ENCODE assay signal across 1 cellular context in the genomic region with DNA sequence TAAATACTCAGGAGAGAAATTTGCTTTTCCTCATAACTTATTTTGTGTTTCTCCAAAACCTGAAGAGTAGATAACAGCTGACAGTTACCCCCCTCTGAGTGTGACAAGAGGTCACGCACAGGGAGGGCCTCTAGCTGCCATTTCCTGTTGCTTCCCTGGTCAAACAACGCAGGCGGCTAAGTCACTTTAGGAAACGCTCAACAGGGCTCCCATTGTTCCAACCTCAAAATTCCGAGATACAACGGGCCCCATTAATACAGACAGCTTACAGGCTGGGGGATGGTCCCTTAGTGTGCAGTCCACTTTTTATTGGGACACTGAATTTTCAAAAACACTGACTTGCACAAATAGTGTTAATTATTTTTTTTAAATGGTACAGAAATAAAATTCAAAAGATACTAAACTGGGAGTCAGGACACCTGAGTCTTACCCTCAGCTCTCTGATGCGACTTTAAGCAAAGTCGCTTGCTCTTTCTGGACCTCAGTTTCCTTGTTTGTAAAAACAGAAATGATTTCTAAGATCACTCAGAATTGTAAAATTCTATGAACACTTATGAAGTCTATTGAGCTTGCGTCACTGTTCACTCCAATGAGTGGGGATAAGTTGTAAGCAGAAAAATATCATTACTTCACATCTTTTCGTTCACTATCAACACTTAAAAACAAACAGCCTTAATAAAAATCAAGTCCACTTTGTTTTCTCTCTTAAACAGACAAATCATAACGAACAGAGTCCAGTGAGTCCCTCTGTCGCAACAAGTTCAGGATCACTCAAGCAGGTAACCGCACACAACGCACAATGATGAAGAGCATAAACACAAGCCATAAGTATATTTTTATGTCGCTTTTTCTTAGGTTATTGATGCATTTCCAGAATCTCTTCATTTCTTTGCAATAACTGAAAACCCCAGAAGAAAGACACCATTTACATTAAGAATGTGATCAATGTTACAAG.
TF ChIP-seq lines count a peak whose summit lies in the region.

No MANE protein-coding gene starts in this region.

TF ChIP-seq in K562, 482 proteins besides CTCF, POLR2A, EP300 and RAD21 (continued from another document and continues in another):
- TF ChIP-seq, protein P1, sequence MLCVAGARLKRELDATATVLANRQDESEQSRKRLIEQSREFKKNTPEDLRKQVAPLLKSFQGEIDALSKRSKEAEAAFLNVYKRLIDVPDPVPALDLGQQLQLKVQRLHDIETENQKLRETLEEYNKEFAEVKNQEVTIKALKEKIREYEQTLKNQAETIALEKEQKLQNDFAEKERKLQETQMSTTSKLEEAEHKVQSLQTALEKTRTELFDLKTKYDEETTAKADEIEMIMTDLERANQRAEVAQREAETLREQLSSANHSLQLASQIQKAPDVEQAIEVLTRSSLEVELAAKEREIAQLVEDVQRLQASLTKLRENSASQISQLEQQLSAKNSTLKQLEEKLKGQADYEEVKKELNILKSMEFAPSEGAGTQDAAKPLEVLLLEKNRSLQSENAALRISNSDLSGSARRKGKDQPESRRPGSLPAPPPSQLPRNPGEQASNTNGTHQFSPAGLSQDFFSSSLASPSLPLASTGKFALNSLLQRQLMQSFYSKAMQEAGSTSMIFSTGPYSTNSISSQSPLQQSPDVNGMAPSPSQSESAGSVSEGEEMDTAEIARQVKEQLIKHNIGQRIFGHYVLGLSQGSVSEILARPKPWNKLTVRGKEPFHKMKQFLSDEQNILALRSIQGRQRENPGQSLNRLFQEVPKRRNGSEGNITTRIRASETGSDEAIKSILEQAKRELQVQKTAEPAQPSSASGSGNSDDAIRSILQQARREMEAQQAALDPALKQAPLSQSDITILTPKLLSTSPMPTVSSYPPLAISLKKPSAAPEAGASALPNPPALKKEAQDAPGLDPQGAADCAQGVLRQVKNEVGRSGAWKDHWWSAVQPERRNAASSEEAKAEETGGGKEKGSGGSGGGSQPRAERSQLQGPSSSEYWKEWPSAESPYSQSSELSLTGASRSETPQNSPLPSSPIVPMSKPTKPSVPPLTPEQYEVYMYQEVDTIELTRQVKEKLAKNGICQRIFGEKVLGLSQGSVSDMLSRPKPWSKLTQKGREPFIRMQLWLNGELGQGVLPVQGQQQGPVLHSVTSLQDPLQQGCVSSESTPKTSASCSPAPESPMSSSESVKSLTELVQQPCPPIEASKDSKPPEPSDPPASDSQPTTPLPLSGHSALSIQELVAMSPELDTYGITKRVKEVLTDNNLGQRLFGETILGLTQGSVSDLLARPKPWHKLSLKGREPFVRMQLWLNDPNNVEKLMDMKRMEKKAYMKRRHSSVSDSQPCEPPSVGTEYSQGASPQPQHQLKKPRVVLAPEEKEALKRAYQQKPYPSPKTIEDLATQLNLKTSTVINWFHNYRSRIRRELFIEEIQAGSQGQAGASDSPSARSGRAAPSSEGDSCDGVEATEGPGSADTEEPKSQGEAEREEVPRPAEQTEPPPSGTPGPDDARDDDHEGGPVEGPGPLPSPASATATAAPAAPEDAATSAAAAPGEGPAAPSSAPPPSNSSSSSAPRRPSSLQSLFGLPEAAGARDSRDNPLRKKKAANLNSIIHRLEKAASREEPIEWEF (CRISPR knock-in tag; IDR thresholded peaks at IDR 0.05), result peak; percentile 23; the same call in 1 of the 2 replicates
- TF ChIP-seq XRCC4 (IDR thresholded peaks at IDR 0.05; ENCODE audit: extremely low read depth, insufficient read depth, insufficient read length) (no peak), ZNF41 (CRISPR knock-in tag; conservative IDR thresholded peaks at IDR 0.05) (0 out of 2 replicates have a peak, but pooled peaks have one; percentile 60), FUS (optimal IDR thresholded peaks at IDR 0.05; ENCODE audit: low read depth, low read length) (no peak), PHF8 (IDR thresholded peaks at IDR 0.05; ENCODE audit: borderline replicate concordance, low read length) (peak; percentile 46; the same call in 1 of the 2 replicates), WHSC1 (IDR thresholded peaks at IDR 0.05; ENCODE audit: low read length) (no peak), SFPQ (IDR thresholded peaks at IDR 0.05; ENCODE audit: low read depth, low read length) (no peak), U2AF2 (optimal IDR thresholded peaks at IDR 0.05; ENCODE audit: low read depth, low read length) (no peak), TEAD2 (tag; IDR thresholded peaks at IDR 0.05) (0 out of 2 replicates have a peak, but pooled peaks have one; percentile 59), FOSL1 (tag; conservative IDR thresholded peaks at IDR 0.05) (peak; percentile 46), MECOM (CRISPR knock-in tag; IDR thresholded peaks at IDR 0.05) (0 out of 2 replicates have a peak, but pooled peaks have one; percentile 19), CREB3 (tag; conservative IDR thresholded peaks at IDR 0.05; ENCODE audit: low read depth) (peak; percentile 86), TAF1 (IDR thresholded peaks at IDR 0.05; ENCODE audit: control insufficient read depth, extremely low read depth, insufficient read depth, low read length, severe bottlenecking) (peak; percentile 58), ZNF583 (CRISPR knock-in tag; IDR thresholded peaks at IDR 0.05) (peak; percentile 82; the same call in 1 of the 2 replicates), ZNF699 (CRISPR knock-in tag; IDR thresholded peaks at IDR 0.05; ENCODE audit: insufficient replicate concordance) (no peak), PPARD (CRISPR knock-in tag; IDR thresholded peaks at IDR 0.05) (no peak), EP400 (IDR thresholded peaks at IDR 0.05) (peak; percentile 51; the same call in 1 of the 2 replicates), CBX3 (IDR thresholded peaks at IDR 0.05; ENCODE audit: borderline replicate concordance in 1 of 2, low read length in 2 of 2) (no peak), YBX1 (IDR thresholded peaks at IDR 0.05) (no peak), FOXK2 (conservative IDR thresholded peaks at IDR 0.05 in 1 of 2, IDR thresholded peaks at IDR 0.05 in 1 of 2; ENCODE audit: low read depth in 2 of 2) (peak; percentile 69 to 82), ZNF134 (CRISPR knock-in tag; conservative IDR thresholded peaks at IDR 0.05) (0 out of 2 replicates have a peak, but pooled peaks have one; percentile 34), HDGF (IDR thresholded peaks at IDR 0.05) (no peak), ARNT (IDR thresholded peaks at IDR 0.05) (peak in 1 of 2 experiments; percentile 21; a peak in 1 of 4 replicates), FOXM1 (IDR thresholded peaks at IDR 0.05; ENCODE audit: low read depth) (peak; percentile 45), FOXM1 (CRISPR knock-in tag; IDR thresholded peaks at IDR 0.05; ENCODE audit: low read depth) (no peak), KAT2B (IDR thresholded peaks at IDR 0.05; ENCODE audit: low read depth, low read length) (no peak), GTF2E2 (tag; IDR thresholded peaks at IDR 0.05) (peak; percentile 10; the same call in 1 of the 2 replicates), EWSR1 (IDR thresholded peaks at IDR 0.05; ENCODE audit: borderline replicate concordance, low read depth, partially characterized antibody) (no peak), ZNF79 (CRISPR knock-in tag; IDR thresholded peaks at IDR 0.05; ENCODE audit: low read depth) (0 out of 2 replicates have a peak, but pooled peaks have one; percentile 35)
- TF ChIP-seq, protein P2, sequence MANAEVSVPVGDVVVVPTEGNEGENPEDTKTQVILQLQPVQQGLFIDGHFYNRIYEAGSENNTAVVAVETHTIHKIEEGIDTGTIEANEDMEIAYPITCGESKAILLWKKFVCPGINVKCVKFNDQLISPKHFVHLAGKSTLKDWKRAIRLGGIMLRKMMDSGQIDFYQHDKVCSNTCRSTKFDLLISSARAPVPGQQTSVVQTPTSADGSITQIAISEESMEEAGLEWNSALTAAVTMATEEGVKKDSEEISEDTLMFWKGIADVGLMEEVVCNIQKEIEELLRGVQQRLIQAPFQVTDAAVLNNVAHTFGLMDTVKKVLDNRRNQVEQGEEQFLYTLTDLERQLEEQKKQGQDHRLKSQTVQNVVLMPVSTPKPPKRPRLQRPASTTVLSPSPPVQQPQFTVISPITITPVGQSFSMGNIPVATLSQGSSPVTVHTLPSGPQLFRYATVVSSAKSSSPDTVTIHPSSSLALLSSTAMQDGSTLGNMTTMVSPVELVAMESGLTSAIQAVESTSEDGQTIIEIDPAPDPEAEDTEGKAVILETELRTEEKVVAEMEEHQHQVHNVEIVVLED (CRISPR knock-in tag; IDR thresholded peaks at IDR 0.05), result peak; percentile 40; the same call in 1 of the 2 replicates
- TF ChIP-seq, protein P3, sequence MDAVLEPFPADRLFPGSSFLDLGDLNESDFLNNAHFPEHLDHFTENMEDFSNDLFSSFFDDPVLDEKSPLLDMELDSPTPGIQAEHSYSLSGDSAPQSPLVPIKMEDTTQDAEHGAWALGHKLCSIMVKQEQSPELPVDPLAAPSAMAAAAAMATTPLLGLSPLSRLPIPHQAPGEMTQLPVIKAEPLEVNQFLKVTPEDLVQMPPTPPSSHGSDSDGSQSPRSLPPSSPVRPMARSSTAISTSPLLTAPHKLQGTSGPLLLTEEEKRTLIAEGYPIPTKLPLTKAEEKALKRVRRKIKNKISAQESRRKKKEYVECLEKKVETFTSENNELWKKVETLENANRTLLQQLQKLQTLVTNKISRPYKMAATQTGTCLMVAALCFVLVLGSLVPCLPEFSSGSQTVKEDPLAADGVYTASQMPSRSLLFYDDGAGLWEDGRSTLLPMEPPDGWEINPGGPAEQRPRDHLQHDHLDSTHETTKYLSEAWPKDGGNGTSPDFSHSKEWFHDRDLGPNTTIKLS (IDR thresholded peaks at IDR 0.05; ENCODE audit: borderline replicate concordance, low read depth), result peak; percentile 19; the same call in 1 of the 2 replicates
- TF ChIP-seq, protein P4, sequence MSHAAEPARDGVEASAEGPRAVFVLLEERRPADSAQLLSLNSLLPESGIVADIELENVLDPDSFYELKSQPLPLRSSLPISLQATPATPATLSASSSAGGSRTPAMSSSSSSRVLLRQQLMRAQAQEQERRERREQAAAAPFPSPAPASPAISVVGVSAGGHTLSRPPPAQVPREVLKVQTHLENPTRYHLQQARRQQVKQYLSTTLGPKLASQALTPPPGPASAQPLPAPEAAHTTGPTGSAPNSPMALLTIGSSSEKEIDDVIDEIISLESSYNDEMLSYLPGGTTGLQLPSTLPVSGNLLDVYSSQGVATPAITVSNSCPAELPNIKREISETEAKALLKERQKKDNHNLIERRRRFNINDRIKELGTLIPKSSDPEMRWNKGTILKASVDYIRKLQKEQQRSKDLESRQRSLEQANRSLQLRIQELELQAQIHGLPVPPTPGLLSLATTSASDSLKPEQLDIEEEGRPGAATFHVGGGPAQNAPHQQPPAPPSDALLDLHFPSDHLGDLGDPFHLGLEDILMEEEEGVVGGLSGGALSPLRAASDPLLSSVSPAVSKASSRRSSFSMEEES (CRISPR knock-in tag; IDR thresholded peaks at IDR 0.05), result no peak
